Comparison of ENCODE assay signal across 9 cellular contexts in genomic region chr1:150574260-150575071, GRCh38. TPM values are rescaled to one million over a fixed set of nuclear protein-coding genes. Genes with fewer than 3 reads are reported as not detected.
DNase-seq lines count a peak whose midpoint lies in the region; ATAC-seq and TF ChIP-seq lines count a peak whose summit lies in the region.
"Had no signal": no experiment of that assay in that cellular context is flagged by ENCODE, and none has a peak within 500 bp of the region (broad histone marks: within the 10 kb centered on the region; RNA-seq: fewer than 3 reads in every experiment).

No MANE protein-coding gene starts in this region.

- ATAC-seq in HG03378 (IDR thresholded peaks at IDR 0.05; ENCODE audit: unreplicated experiment) (no peak), HG02763 (IDR thresholded peaks at IDR 0.05; ENCODE audit: unreplicated experiment) (no peak), GM21390 (IDR thresholded peaks at IDR 0.05; ENCODE audit: unreplicated experiment) (no peak), GM19328 (IDR thresholded peaks at IDR 0.05; ENCODE audit: unreplicated experiment) (no peak)

- DNase-seq in A673 (ENCODE audit: low spot score) (no peak), brain microvascular endothelial cell (no peak)

- POLR2A ChIA-PET in A673 (lab: Charles Lee; ENCODE audit: low non-redundant PET) = no interaction called here

- H3K9me3 ChIP-seq in A673 (ENCODE audit: low read depth, low read length, poor library complexity, severe bottlenecking) (no peaks in the 10 kb centered on the region), HUES6 (ENCODE audit: control insufficient read depth, insufficient read depth, low read depth, low read length) (no peaks in the 10 kb centered on the region), muscle layer of duodenum (ENCODE audit: control insufficient read depth in 1 of 2, low read length in 2 of 2) (no peaks in the 10 kb centered on the region)

- peaks cover 65% of the 10 kb centered on the region for H3K36me3 ChIP-seq in A673 (ENCODE audit: insufficient read depth, low read length, poor library complexity, severe bottlenecking)
- H3K36me3 ChIP-seq in HUES6 (ENCODE audit: control insufficient read depth, insufficient read depth, low read length) = peaks cover 74% of the 10 kb centered on the region
- H3K36me3 ChIP-seq in brain microvascular endothelial cell (replicated peaks) = peaks cover 80% of the 10 kb centered on the region
- peaks cover 51 to 73% of the 10 kb centered on the region in 2 donors for H3K36me3 ChIP-seq in muscle layer of duodenum (ENCODE audit: control insufficient read depth in 1 of 2, insufficient read depth in 2 of 2, low read length in 2 of 2)

- TF ChIP-seq CTCF in A673 (conservative IDR thresholded peaks at IDR 0.05; ENCODE audit: low read depth, low read length) = no peak
- TF ChIP-seq CTCF in brain microvascular endothelial cell (IDR thresholded peaks at IDR 0.05; ENCODE audit: low read depth, low read length, missing control alignments) = no peak

- H3K27me3 ChIP-seq in A673 (replicated peaks; ENCODE audit: insufficient read depth, low read depth, low read length, poor library complexity) (no peaks in the 10 kb centered on the region), HUES6 (ENCODE audit: control insufficient read depth, insufficient read depth, low read length) (no peaks in the 10 kb centered on the region), brain microvascular endothelial cell (replicated peaks) (no peaks in the 10 kb centered on the region), muscle layer of duodenum (ENCODE audit: low read depth, low read length) (no peaks in the 10 kb centered on the region)

- intact Hi-C loops in A673 (cut with micrococcal nuclease; ENCODE audit: unreplicated experiment) = no loop called here

- CTCF ChIA-PET in A673 (lab: Charles Lee) = no interaction called here

- no TSS peak for BruUV-seq in A673 (replicated peaks; lab: Mats Ljungman, UMichigan)

- in situ Hi-C loops in brain microvascular endothelial cell (cut with HindIII; ENCODE audit: low pct_ligation_motif_present, low sequenced_read_pairs) = no loop called here

- peaks cover 26% of the 10 kb centered on the region for H3K4me1 ChIP-seq in A673 (ENCODE audit: insufficient read depth, low read length, poor library complexity, severe bottlenecking)
- peaks cover 38% of the 10 kb centered on the region for H3K4me1 ChIP-seq in HUES6 (ENCODE audit: control insufficient read depth, insufficient read depth, low read length)
- peaks cover 16 to 55% of the 10 kb centered on the region in 2 donors for H3K4me1 ChIP-seq in muscle layer of duodenum (ENCODE audit: control insufficient read depth in 1 of 2, insufficient read depth in 2 of 2, low read length in 2 of 2)

- peak overlapping the region; percentile 39 for H3K9ac ChIP-seq in HUES6 (ENCODE audit: low read length)

- H3K4me3 ChIP-seq in A673 (ENCODE audit: low read depth, low read length, poor library complexity, severe bottlenecking) = peak overlapping the region; percentile 90
- peak overlapping the region; percentile 89 for H3K4me3 ChIP-seq in HUES6 (ENCODE audit: low read depth, low read length)
- peak overlapping the region; percentile 100 for H3K4me3 ChIP-seq in brain microvascular endothelial cell (ENCODE audit: low read depth, low read length)
- H3K4me3 ChIP-seq in muscle layer of duodenum (ENCODE audit: low read depth in 1 of 2, low read length in 2 of 2) = peak overlapping the region; percentile 98 to 100

- no peak overlapping the region for H3K27ac ChIP-seq in A673 (ENCODE audit: low read depth, low read length, poor library complexity, severe bottlenecking)
- H3K27ac ChIP-seq in HUES6 (ENCODE audit: low read depth, low read length) = no peak overlapping the region
- peak overlapping the region; percentile 97 for H3K27ac ChIP-seq in brain microvascular endothelial cell
- H3K27ac ChIP-seq in muscle layer of duodenum (ENCODE audit: low read length) = peak overlapping the region; percentile 100

RNA-seq across cellular contexts. Expression of gene MCL1, which starts 4.9 kb away (rescaled TPM):
- 123 and 163 TPM in 2 replicates for total RNA-seq in A673 (2021)

RNA-seq across cellular contexts. Expression of gene ADAMTSL4, which starts 25.3 kb away (rescaled TPM):
- total RNA-seq in A673 (2021) = 0.31 TPM in 1 of 2 replicates, not detected in the other

RNA-seq across cellular contexts. Expression of gene ENSA, which starts 54.9 kb away (rescaled TPM):
- total RNA-seq in A673 (2021) = 222 and 237 TPM in 2 replicates

RNA-seq across cellular contexts. Expression of gene FALEC, which starts 58.9 kb away (rescaled TPM):
- 1.6 TPM in 1 of 2 replicates, not detected in the other for total RNA-seq in A673 (2021)
- total RNA-seq: NCI-H460 had no signal

Comparison
In these comparisons a context has a peak if more than half of its experiments do, and no peak if none do; other contexts are left out.
1. H3K27ac ChIP-seq: peak in brain microvascular endothelial cell (single experiment) and muscle layer of duodenum (single experiment); none in A673 (single experiment) and HUES6 (single experiment).
2. Peak in every context shown above with its lines, with median percentiles within 50 percentile points of each other: H3K4me3 ChIP-seq.